ENCODE assay signal across 27 cellular contexts in the genomic region with DNA sequence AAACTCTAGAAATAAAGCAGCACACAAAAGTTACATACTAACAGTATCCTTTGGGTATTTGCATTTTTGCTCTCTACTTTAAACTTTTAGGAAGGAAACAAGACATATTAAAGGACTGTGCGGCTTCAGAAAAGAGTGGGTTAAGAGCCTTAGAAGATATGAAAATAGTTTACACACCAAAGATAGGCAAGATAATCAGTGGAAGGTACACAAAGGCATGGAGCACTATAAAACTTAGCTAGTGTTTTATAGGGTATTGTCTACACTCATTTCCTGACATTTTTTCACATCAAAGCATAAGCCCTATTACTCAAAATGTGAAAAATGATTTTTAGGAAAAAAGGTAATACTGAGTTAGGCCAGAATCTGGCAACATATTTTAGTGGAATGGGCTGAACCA. TPM values are rescaled to one million over a fixed set of nuclear protein-coding genes. Genes with fewer than 3 reads are reported as not detected.
A peak's percentile ranks its signal among the peaks of the same experiment; 100 is the strongest.
DNase-seq lines count a peak whose midpoint lies in the region; ATAC-seq, FAIRE-seq and TF ChIP-seq lines count a peak whose summit lies in the region.
"Had no signal": no experiment of that assay in that cellular context is flagged by ENCODE, and none has a peak within 500 bp of the region (broad histone marks: within the 10 kb centered on the region; RNA-seq: fewer than 3 reads in every experiment).

No MANE protein-coding gene starts in this region.

- H3K9me3 Mint-ChIP-seq in activated T-helper 2 cell treated with anti-CD3 and anti-CD28 coated beads, Interferon-gamma antibody, Interleukin-2, Interleukin-4, amounts not matched to agents 10 μg/mL and 5 μg/mL and 100 μg/mL, durations not matched to agents 14 hours and 24 hours and 36 hours = no peaks in the 10 kb centered on the region
- H3K9me3 Mint-ChIP-seq: CD4-positive, alpha-beta T cell; CD8-positive, alpha-beta T cell had no signal

- no peak for TF ChIP-seq POLR2A in H54 (IDR thresholded peaks at IDR 0.05; ENCODE audit: low read depth, low read length)

- no peak overlapping the region for H3K4me3 Mint-ChIP-seq in activated T-helper 2 cell treated with anti-CD3 and anti-CD28 coated beads, Interferon-gamma antibody, Interleukin-2, Interleukin-4, amounts not matched to agents 10 μg/mL and 5 μg/mL and 100 μg/mL, durations not matched to agents 14 hours and 24 hours and 36 hours (ENCODE audit: low read depth)
- H3K4me3 Mint-ChIP-seq: B cell; CD4-positive, alpha-beta T cell; CD8-positive, alpha-beta T cell had no signal

- H3K27me3 Mint-ChIP-seq in activated T-helper 2 cell treated with anti-CD3 and anti-CD28 coated beads, Interferon-gamma antibody, Interleukin-2, Interleukin-4, amounts not matched to agents 10 μg/mL and 5 μg/mL and 100 μg/mL, durations not matched to agents 14 hours and 24 hours and 36 hours (ENCODE audit: low read depth) = no peaks in the 10 kb centered on the region
- H3K27me3 Mint-ChIP-seq: B cell; CD4-positive, alpha-beta T cell had no signal

- H3K36me3 ChIP-seq in hepatocyte (replicated peaks; ENCODE audit: insufficient read depth, low read depth) = no peaks in the 10 kb centered on the region
- no peaks in the 10 kb centered on the region for H3K36me3 ChIP-seq in mucosa of descending colon (ENCODE audit: low read depth)

- DNase-seq in H54 (ENCODE audit: insufficient read length, low spot score) (no peak), hepatocyte (ENCODE audit: low spot score) (no peak), mucosa of descending colon (no peak), foreskin keratinocyte (no peak)
- DNase-seq in activated CD4-positive, alpha-beta T cell treated with anti-CD3 and anti-CD28 coated beads, Interleukin-2, amount 50 U/mL, for 48 hours = no peak
- DNase-seq in activated T-helper 2 cell treated with anti-CD3 and anti-CD28 coated beads, Interferon-gamma antibody, Interleukin-2, Interleukin-4, amounts not matched to agents 10 μg/mL and 5 μg/mL and 100 μg/mL, durations not matched to agents 14 hours and 24 hours and 36 hours (ENCODE audit: low spot score) = no peak
- DNase-seq: AML-193; CD4-positive, alpha-beta T cell; CD8-positive, alpha-beta T cell; COR-L47; DMS 273 treated with DMSO at 0.1 percent for 48 hours; DMS153; DMS53; DMS79; DND-41; EL; GDM1 had no signal

- H2AFZ ChIP-seq in hepatocyte = no peak overlapping the region

- no peaks in the 10 kb centered on the region for H3K79me2 ChIP-seq in hepatocyte

- H3K27ac Mint-ChIP-seq in activated T-helper 2 cell treated with anti-CD3 and anti-CD28 coated beads, Interferon-gamma antibody, Interleukin-2, Interleukin-4, amounts not matched to agents 10 μg/mL and 5 μg/mL and 100 μg/mL, durations not matched to agents 14 hours and 24 hours and 36 hours = no peak overlapping the region
- H3K27ac Mint-ChIP-seq: B cell; CD4-positive, alpha-beta T cell; CD8-positive, alpha-beta T cell had no signal

- H3K4me3 ChIP-seq in hepatocyte (no peak overlapping the region), mucosa of descending colon (no peak overlapping the region)
- H3K4me3 ChIP-seq: A549; BLaER1 treated with 17β-estradiol and CSF1 and Interleukin-3, amounts not matched to agents 10 nM and 100 nM; GM12878 had no signal

- peak; percentile 67 for FAIRE-seq in H54 (lab: Jason Lieb, UNC)
- FAIRE-seq: A549, GM12878, GM12892, GM18507 had no signal

- H3K36me3 Mint-ChIP-seq in activated T-helper 2 cell treated with anti-CD3 and anti-CD28 coated beads, Interferon-gamma antibody, Interleukin-2, Interleukin-4, amounts not matched to agents 10 μg/mL and 5 μg/mL and 100 μg/mL, durations not matched to agents 14 hours and 24 hours and 36 hours (ENCODE audit: low read depth) = peaks cover 67% of the 10 kb centered on the region

- H3K4me1 ChIP-seq in hepatocyte (ENCODE audit: insufficient read depth) (peaks cover 24% of the 10 kb centered on the region), mucosa of descending colon (ENCODE audit: low read depth) (peaks cover 38% of the 10 kb centered on the region), foreskin keratinocyte (no peaks in the 10 kb centered on the region)
- H3K4me1 ChIP-seq: A549; BLaER1 treated with 17β-estradiol and CSF1 and Interleukin-3, amounts not matched to agents 10 nM and 100 nM had no signal

- TF ChIP-seq CTCF in VCaP (conservative IDR thresholded peaks at IDR 0.05) (no peak), hepatocyte (IDR thresholded peaks at IDR 0.05; ENCODE audit: poor library complexity) (no peak), mucosa of descending colon (IDR thresholded peaks at IDR 0.05) (no peak), foreskin keratinocyte (conservative IDR thresholded peaks at IDR 0.05) (no peak)

- no peaks in the 10 kb centered on the region for H3K9me2 ChIP-seq in hepatocyte (replicated peaks; ENCODE audit: insufficient read depth)

- H3K9me3 ChIP-seq in hepatocyte (ENCODE audit: low read depth) (no peaks in the 10 kb centered on the region), mucosa of descending colon (no peaks in the 10 kb centered on the region)
- H3K9me3 ChIP-seq: A549 had no signal

- intact Hi-C loops in mucosa of descending colon (cut with DNase I, micrococcal nuclease) = no loop called here
- intact Hi-C loops in activated T-helper 2 cell treated with anti-CD3 and anti-CD28 coated beads, Interferon-gamma antibody, Interleukin-2, Interleukin-4, amounts not matched to agents 10 μg/mL and 5 μg/mL and 100 μg/mL, durations not matched to agents 14 hours and 24 hours and 36 hours (cut with micrococcal nuclease) = no loop called here

- ATAC-seq in mucosa of descending colon (peak; percentile 69), foreskin keratinocyte (no peak), GM21619 (IDR thresholded peaks at IDR 0.05; ENCODE audit: unreplicated experiment) (no peak)
- ATAC-seq: A549; CD8-positive, alpha-beta T cell; GM12878 had no signal

- no peaks in the 10 kb centered on the region for H4K20me1 ChIP-seq in hepatocyte (ENCODE audit: insufficient read depth, poor library complexity, severe bottlenecking)
- H4K20me1 ChIP-seq: BLaER1 treated with 17β-estradiol and CSF1 and Interleukin-3, amounts not matched to agents 10 nM and 100 nM had no signal

- peak overlapping the region; percentile 25 for H3K4me2 ChIP-seq in hepatocyte
- H3K4me2 ChIP-seq: A549; BLaER1 treated with 17β-estradiol and CSF1 and Interleukin-3, amounts not matched to agents 10 nM and 100 nM had no signal

- H3K4me1 Mint-ChIP-seq in activated T-helper 2 cell treated with anti-CD3 and anti-CD28 coated beads, Interferon-gamma antibody, Interleukin-2, Interleukin-4, amounts not matched to agents 10 μg/mL and 5 μg/mL and 100 μg/mL, durations not matched to agents 14 hours and 24 hours and 36 hours (ENCODE audit: low read depth) = peaks cover 1% of the 10 kb centered on the region
- H3K4me1 Mint-ChIP-seq: B cell had no signal

- WGBS in hepatocyte (ENCODE audit: low lambda C conversion rate, missing lambda C conversion rate) = 82% methylated on average over 1 of the region's 1 CpG

- H3K27me3 ChIP-seq in hepatocyte = no peaks in the 10 kb centered on the region
- no peaks in the 10 kb centered on the region for H3K27me3 ChIP-seq in foreskin keratinocyte
- H3K27me3 ChIP-seq: BLaER1 treated with 17β-estradiol and CSF1 and Interleukin-3, amounts not matched to agents 10 nM and 100 nM had no signal

- peak overlapping the region; percentile 88 for H3K27ac ChIP-seq in VCaP
- peak overlapping the region; percentile 4 for H3K27ac ChIP-seq in hepatocyte
- no peak overlapping the region for H3K27ac ChIP-seq in foreskin keratinocyte
- H3K27ac ChIP-seq: 22Rv1; A549; BLaER1 treated with 17β-estradiol and CSF1 and Interleukin-3, amounts not matched to agents 10 nM and 100 nM; C4-2B had no signal

RNA-seq across cellular contexts. Expression of a gene that starts 43.7 kb away (rescaled TPM):
- total RNA-seq in hepatocyte = 6.4 and 12.0 TPM in 2 replicates
- 1.2 and 1.5 TPM in 2 replicates for polyA plus RNA-seq in hepatocyte
- total RNA-seq in mucosa of descending colon = 10 to 100 TPM; 10.1 to 14.4 (median 12.7) TPM
- total RNA-seq in foreskin keratinocyte = 2.1 and 3.2 TPM in 2 replicates
- 0.57 and 0.85 TPM in 2 replicates for polyA plus RNA-seq in foreskin keratinocyte
- total RNA-seq in activated T-helper 2 cell treated with anti-CD3 and anti-CD28 coated beads, Interferon-gamma antibody, Interleukin-2, Interleukin-4, amounts not matched to agents 10 μg/mL and 5 μg/mL and 100 μg/mL, durations not matched to agents 14 hours and 24 hours and 36 hours = 0.98 and 0.99 TPM in 2 replicates

RNA-seq across cellular contexts. Expression of a gene that starts 44.0 kb away (rescaled TPM):
- total RNA-seq in hepatocyte (69.7 and 75.1 TPM in 2 replicates), mucosa of descending colon (10 to 100 TPM; 63.0 to 71.5 (median 68.6) TPM), foreskin keratinocyte (36.0 and 39.9 TPM in 2 replicates)
- polyA plus RNA-seq in hepatocyte (10.8 and 13.4 TPM in 2 replicates), foreskin keratinocyte (3.6 TPM in 2 replicates)
- 51.1 and 57.2 TPM in 2 replicates for total RNA-seq in activated T-helper 2 cell treated with anti-CD3 and anti-CD28 coated beads, Interferon-gamma antibody, Interleukin-2, Interleukin-4, amounts not matched to agents 10 μg/mL and 5 μg/mL and 100 μg/mL, durations not matched to agents 14 hours and 24 hours and 36 hours
